1 cellular context compared by ENCODE assay signal in the genomic region with DNA sequence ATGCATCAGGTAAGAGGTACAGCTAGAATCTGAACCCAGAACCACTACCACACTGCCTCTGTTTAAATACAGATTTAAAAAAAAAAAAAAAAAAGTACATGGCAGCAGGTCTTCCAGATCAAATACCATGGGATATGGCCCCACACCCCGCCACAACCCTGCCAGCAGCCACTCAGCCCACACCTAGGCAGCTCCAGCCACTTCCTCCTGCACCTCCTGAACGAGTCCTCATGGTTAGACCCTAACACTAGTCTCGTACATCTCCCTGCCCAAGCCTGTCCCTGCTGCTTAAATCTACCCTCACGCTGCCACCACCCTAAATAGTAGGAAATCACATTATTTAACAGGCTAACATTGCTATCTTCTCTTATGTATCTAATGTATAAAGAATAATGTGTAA.
TF ChIP-seq lines count a peak whose summit lies in the region.

No MANE protein-coding gene starts in this region.

TF ChIP-seq in HepG2, 621 proteins besides CTCF, POLR2A, EP300 and RAD21:
- TF ChIP-seq ZNF441 (CRISPR knock-in tag; IDR thresholded peaks at IDR 0.05; ENCODE audit: borderline replicate concordance) (no peak), ZNF34 (CRISPR knock-in tag; IDR thresholded peaks at IDR 0.05; ENCODE audit: borderline replicate concordance) (no peak), FIP1L1 (IDR thresholded peaks at IDR 0.05; ENCODE audit: borderline replicate concordance, insufficient read depth, low read depth, low read length) (no peak), TAF1 (CRISPR knock-in tag; IDR thresholded peaks at IDR 0.05) (no peak), SUZ12 (IDR thresholded peaks at IDR 0.05; ENCODE audit: low read depth, low read length) (no peak), JARID2 (CRISPR knock-in tag; IDR thresholded peaks at IDR 0.05; ENCODE audit: insufficient replicate concordance) (no peak), ZNF180 (CRISPR knock-in tag; IDR thresholded peaks at IDR 0.05; ENCODE audit: borderline replicate concordance, low read depth) (no peak)
- TF ChIP-seq, protein P1, sequence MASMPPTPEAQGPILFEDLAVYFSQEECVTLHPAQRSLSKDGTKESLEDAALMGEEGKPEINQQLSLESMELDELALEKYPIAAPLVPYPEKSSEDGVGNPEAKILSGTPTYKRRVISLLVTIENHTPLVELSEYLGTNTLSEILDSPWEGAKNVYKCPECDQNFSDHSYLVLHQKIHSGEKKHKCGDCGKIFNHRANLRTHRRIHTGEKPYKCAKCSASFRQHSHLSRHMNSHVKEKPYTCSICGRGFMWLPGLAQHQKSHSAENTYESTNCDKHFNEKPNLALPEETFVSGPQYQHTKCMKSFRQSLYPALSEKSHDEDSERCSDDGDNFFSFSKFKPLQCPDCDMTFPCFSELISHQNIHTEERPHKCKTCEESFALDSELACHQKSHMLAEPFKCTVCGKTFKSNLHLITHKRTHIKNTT (CRISPR knock-in tag; IDR thresholded peaks at IDR 0.05), result no peak
